Comparison of ENCODE assay signal across 1 cellular context in genomic region chr15:58110999-58111717, GRCh38.
TF ChIP-seq lines count a peak whose summit lies in the region.

No MANE protein-coding gene starts in this region.

TF ChIP-seq in K562, 482 proteins besides CTCF, POLR2A, EP300 and RAD21 (continued from another document and continues in another):
- TF ChIP-seq ZNF740 (CRISPR knock-in tag; IDR thresholded peaks at IDR 0.05) = no peak
- TF ChIP-seq ZNF740 (tag; IDR thresholded peaks at IDR 0.05) = no peak
- no peak for TF ChIP-seq POU5F1 (IDR thresholded peaks at IDR 0.05; ENCODE audit: borderline replicate concordance, low read depth, low read length, partially characterized antibody)
- TF ChIP-seq ZBTB5 (IDR thresholded peaks at IDR 0.05) = peak; percentile 54; the same call in 1 of the 2 replicates
- TF ChIP-seq CBX3 (IDR thresholded peaks at IDR 0.05; ENCODE audit: borderline replicate concordance in 1 of 2, low read length in 2 of 2) = peak in 1 of 2 experiments; percentile 9; a peak in 2 of 3 replicates
- no peak for TF ChIP-seq ZNF324 (CRISPR knock-in tag; IDR thresholded peaks at IDR 0.05)
- peak; percentile 86 for TF ChIP-seq MTA2 (IDR thresholded peaks at IDR 0.05; ENCODE audit: low read depth)
- TF ChIP-seq KDM1A (IDR thresholded peaks at IDR 0.05) = peak; percentile 93 to 95
- TF ChIP-seq PTTG1 (tag; IDR thresholded peaks at IDR 0.05; ENCODE audit: low read depth) = no peak
- TF ChIP-seq ZNF436 (CRISPR knock-in tag; IDR thresholded peaks at IDR 0.05) = no peak
- peak; percentile 54; the same call in 1 of the 2 replicates for TF ChIP-seq POLR2AphosphoS5 (IDR thresholded peaks at IDR 0.05; ENCODE audit: control insufficient read depth, insufficient read depth, low read depth, low read length)
- no peak for TF ChIP-seq ZHX1 (conservative IDR thresholded peaks at IDR 0.05; ENCODE audit: low read length)
- no peak for TF ChIP-seq FUS (optimal IDR thresholded peaks at IDR 0.05; ENCODE audit: low read depth, low read length)
- no peak for TF ChIP-seq PPARD (CRISPR knock-in tag; IDR thresholded peaks at IDR 0.05)
- TF ChIP-seq EZH2 (IDR thresholded peaks at IDR 0.05; ENCODE audit: borderline replicate concordance, low read depth, low read length) = no peak
- no peak for TF ChIP-seq U2AF1 (optimal IDR thresholded peaks at IDR 0.05; ENCODE audit: low read depth, low read length)
- no peak for TF ChIP-seq ZNF696 (CRISPR knock-in tag; conservative IDR thresholded peaks at IDR 0.05)
- TF ChIP-seq EP400 (IDR thresholded peaks at IDR 0.05) = peak; percentile 67; the same call in 1 of the 2 replicates
- no peak for TF ChIP-seq ERF (CRISPR knock-in tag; IDR thresholded peaks at IDR 0.05)
- no peak; the same call in 1 of the 2 replicates for TF ChIP-seq PHF21A (IDR thresholded peaks at IDR 0.05; ENCODE audit: borderline replicate concordance, low read depth)
- TF ChIP-seq ZNF217 (CRISPR knock-in tag; IDR thresholded peaks at IDR 0.05) = no peak
- TF ChIP-seq CLOCK (CRISPR knock-in tag; IDR thresholded peaks at IDR 0.05; ENCODE audit: borderline replicate concordance) = no peak
- TF ChIP-seq ZNF444 (CRISPR knock-in tag; IDR thresholded peaks at IDR 0.05) = no peak
- no peak for TF ChIP-seq NR3C1 (CRISPR knock-in tag; IDR thresholded peaks at IDR 0.05)
- TF ChIP-seq PHB (CRISPR knock-in tag; IDR thresholded peaks at IDR 0.05) = no peak
- TF ChIP-seq CREB5 (CRISPR knock-in tag; IDR thresholded peaks at IDR 0.05) = no peak
- TF ChIP-seq ZBTB26 (CRISPR knock-in tag; IDR thresholded peaks at IDR 0.05) = no peak
- TF ChIP-seq BRD4 (IDR thresholded peaks at IDR 0.05) = no peak; the same call in none of the 2 replicates
- TF ChIP-seq HNRNPL (IDR thresholded peaks at IDR 0.05; ENCODE audit: low read depth, low read length) = no peak
- no peak for TF ChIP-seq RBBP5 (IDR thresholded peaks at IDR 0.05; ENCODE audit: borderline replicate concordance, insufficient read depth, low read length, poor library complexity, severe bottlenecking)
- TF ChIP-seq NR2C1 (IDR thresholded peaks at IDR 0.05) = peak; percentile 47
- TF ChIP-seq NR2C1 (tag; IDR thresholded peaks at IDR 0.05) = no peak
- peak; percentile 99 for TF ChIP-seq CTBP1 (IDR thresholded peaks at IDR 0.05; ENCODE audit: borderline replicate concordance)
- TF ChIP-seq SLC30A9 (CRISPR knock-in tag; IDR thresholded peaks at IDR 0.05) = no peak
- TF ChIP-seq TAF15 (IDR thresholded peaks at IDR 0.05; ENCODE audit: low read depth, low read length) = no peak
- TF ChIP-seq MGA (IDR thresholded peaks at IDR 0.05) = no peak
